ENCODE assay signal across 13 cellular contexts in genomic region chr3:197500812-197501211, GRCh38.
"Had no signal": no experiment of that assay in that cellular context is flagged by ENCODE, and none has a peak within 500 bp of the region (broad histone marks: within the 10 kb centered on the region; RNA-seq: fewer than 3 reads in every experiment).

No MANE protein-coding gene starts in this region.

- DNase-seq: activated B cell treated with CpG ODN at 0.5 μM for 24 hours; activated CD4-positive, alpha-beta memory T cell treated with anti-CD3 and anti-CD28 coated beads, Interleukin-2, amount 10 ng/mL, durations not matched to agents 7 days and 5 days; activated CD4-positive, alpha-beta T cell treated with anti-CD3 and anti-CD28 coated beads for 4 hours; activated CD8-positive, alpha-beta memory T cell treated with anti-CD3 and anti-CD28 coated beads, Interleukin-2, amount 10 ng/mL, durations not matched to agents 7 days and 5 days; effector memory CD4-positive, alpha-beta T cell; foreskin melanocyte; islet precursor cell; lower lobe of right lung; stimulated activated CD4-positive, alpha-beta T cell treated with anti-CD3 and anti-CD28 coated beads, Interleukin-2, amount 100 ng/mL, for 24 hours; trophoblast cell had no signal

- H3K4me3 ChIP-seq: lower lobe of right lung, prostate gland, right atrium auricular region, vagina had no signal

- H3K27me3 ChIP-seq: right atrium auricular region, vagina had no signal

- H3K4me1 ChIP-seq: prostate gland had no signal

- H3K27ac ChIP-seq: lower lobe of right lung, prostate gland, right atrium auricular region, vagina had no signal

- H3K36me3 ChIP-seq: lower lobe of right lung, prostate gland, right atrium auricular region, vagina had no signal

- ATAC-seq: activated CD8-positive, alpha-beta memory T cell treated with anti-CD3 and anti-CD28 coated beads, Interleukin-2, amount 10 ng/mL, durations not matched to agents 7 days and 5 days had no signal

- H3K9me3 ChIP-seq: lower lobe of right lung, prostate gland, right atrium auricular region, vagina had no signal
